Comparison of ENCODE assay signal across 18 cellular contexts in genomic region chr1:8350914-8351684, GRCh38. TPM values are rescaled to one million over a fixed set of nuclear protein-coding genes. Genes with fewer than 3 reads are reported as not detected.
DNase-seq lines count a peak whose midpoint lies in the region; ATAC-seq, FAIRE-seq and TF ChIP-seq lines count a peak whose summit lies in the region.
"Had no signal": no experiment of that assay in that cellular context is flagged by ENCODE, and none has a peak within 500 bp of the region (broad histone marks: within the 10 kb centered on the region; RNA-seq: fewer than 3 reads in every experiment).

No MANE protein-coding gene starts in this region.

- peak; percentile 4 for ATAC-seq in K562
- no peak for ATAC-seq in HepG2
- no peak for ATAC-seq in HG03039 (IDR thresholded peaks at IDR 0.05; ENCODE audit: unreplicated experiment)
- ATAC-seq in HG02884 (IDR thresholded peaks at IDR 0.05; ENCODE audit: unreplicated experiment), result no peak

- H3K4me1 Mint-ChIP-seq in activated naive CD4-positive, alpha-beta T cell treated with anti-CD3 and anti-CD28 coated beads, Interleukin-2, amount 10 ng/mL, durations not matched to agents 7 days and 5 days, result no peaks in the 10 kb centered on the region
- H3K4me1 Mint-ChIP-seq in activated naive CD4-positive, alpha-beta T cell treated with anti-CD3 and anti-CD28 coated beads for 36 hours (ENCODE audit: low read depth), result peaks cover 4% of the 10 kb centered on the region
- peaks cover 16% of the 10 kb centered on the region for H3K4me1 Mint-ChIP-seq in type B pancreatic cell (ENCODE audit: unreplicated experiment)

- peak; percentile 52 for TF ChIP-seq POLR2A in K562 (conservative IDR thresholded peaks at IDR 0.05)
- TF ChIP-seq POLR2A in HepG2 (IDR thresholded peaks at IDR 0.05; ENCODE audit: insufficient read depth in 1 of 2, low read depth in 2 of 2, low read length in 2 of 2), result peak in 1 of 2 experiments; percentile 34; a peak in 2 of 4 replicates
- TF ChIP-seq POLR2A in stomach (IDR thresholded peaks at IDR 0.05), result no peak

- peaks cover 23% of the 10 kb centered on the region for H3K36me3 Mint-ChIP-seq in activated naive CD4-positive, alpha-beta T cell treated with anti-CD3 and anti-CD28 coated beads, Interleukin-2, amount 10 ng/mL, durations not matched to agents 7 days and 5 days
- H3K36me3 Mint-ChIP-seq in activated naive CD4-positive, alpha-beta T cell treated with anti-CD3 and anti-CD28 coated beads for 36 hours (ENCODE audit: low read depth), result peaks cover 5% of the 10 kb centered on the region
- H3K36me3 Mint-ChIP-seq in type B pancreatic cell, result peaks cover 6% of the 10 kb centered on the region

- H3K27me3 ChIP-seq in K562 (ENCODE audit: control insufficient read depth in 2 of 2, insufficient read depth in 2 of 2, low read length in 2 of 2) (peaks cover 14 to 27% of the 10 kb centered on the region in 2 experiments), HepG2 (ENCODE audit: control insufficient read depth in 1 of 2, insufficient read depth in 2 of 2, low read length in 2 of 2) (peaks cover 0 to 13% of the 10 kb centered on the region in 2 experiments; a peak in 4 of 5 replicates), stomach (no peaks in the 10 kb centered on the region)
- H3K27me3 ChIP-seq: adrenal gland, colonic mucosa, Peyer's patch had no signal

- in situ Hi-C loops in K562 (cut with MboI) (no loop called here), HepG2 (cut with HindIII; ENCODE audit: extremely low pct_ligation_motif_present, low pct_unique_long_range_greater_than_20kb) (no loop called here)

- peaks cover 13% of the 10 kb centered on the region for H3K27me3 Mint-ChIP-seq in activated naive CD4-positive, alpha-beta T cell treated with anti-CD3 and anti-CD28 coated beads, Interleukin-2, amount 10 ng/mL, durations not matched to agents 7 days and 5 days
- H3K27me3 Mint-ChIP-seq in activated naive CD4-positive, alpha-beta T cell treated with anti-CD3 and anti-CD28 coated beads for 36 hours (ENCODE audit: low read depth), result no peaks in the 10 kb centered on the region
- H3K27me3 Mint-ChIP-seq in type B pancreatic cell, result no peaks in the 10 kb centered on the region

- TF ChIP-seq EP300 in K562 (IDR thresholded peaks at IDR 0.05; ENCODE audit: low read length) (no peak), HepG2 (IDR thresholded peaks at IDR 0.05; ENCODE audit: low read depth in 2 of 2, low read length in 2 of 2) (no peak), HepG2 (CRISPR knock-in tag; IDR thresholded peaks at IDR 0.05; ENCODE audit: borderline replicate concordance) (no peak), stomach (IDR thresholded peaks at IDR 0.05) (no peak)

- H3K27ac Mint-ChIP-seq in activated naive CD4-positive, alpha-beta T cell treated with anti-CD3 and anti-CD28 coated beads, Interleukin-2, amount 10 ng/mL, durations not matched to agents 7 days and 5 days, result peak overlapping the region; percentile 51
- no peak overlapping the region for H3K27ac Mint-ChIP-seq in activated naive CD4-positive, alpha-beta T cell treated with anti-CD3 and anti-CD28 coated beads for 36 hours
- H3K27ac Mint-ChIP-seq in type B pancreatic cell, result no peak overlapping the region
- H3K27ac Mint-ChIP-seq: activated T-cell treated with anti-CD3 and anti-CD28 coated beads, Interleukin-2, amount 50 U/mL, for 72 hours had no signal

- H3K79me2 ChIP-seq in K562 (ENCODE audit: control insufficient read depth, insufficient read depth, low read length) (no peaks in the 10 kb centered on the region), HepG2 (ENCODE audit: insufficient read depth, low read length) (no peaks in the 10 kb centered on the region)

- CTCF ChIA-PET in activated naive CD4-positive, alpha-beta T cell treated with anti-CD3 and anti-CD28 coated beads, Interleukin-2, amount 10 ng/mL, durations not matched to agents 7 days and 5 days (lab: Charles Lee), result interaction anchor here (1.0 to 3.2 kb wide), 9 partner anchors 11 to 375 kb away, joined by 3 to 36 read pairs (median 5); no protein-coding TSS in a partner anchor
- CTCF ChIA-PET in activated naive CD4-positive, alpha-beta T cell treated with anti-CD3 and anti-CD28 coated beads for 36 hours (lab: Charles Lee), result interaction anchor here (0.5 to 4.4 kb wide), 9 partner anchors 17 to 337 kb away, joined by 3 to 40 read pairs (median 3); no protein-coding TSS in a partner anchor
- CTCF ChIA-PET in K562 (lab: Yijun Ruan, JAX; ENCODE audit: low intra/inter-chr PET ratio), result interaction anchor here (0.6 to 5.0 kb wide), 5 partner anchors 321 to 376 kb away, joined by 3 to 35 read pairs (median 5); no protein-coding TSS in a partner anchor
- CTCF ChIA-PET in HepG2 (lab: Yijun Ruan, JAX; ENCODE audit: low intra/inter-chr PET ratio, low total read pairs), result interaction anchor here (1.2 to 4.4 kb wide), 3 partner anchors 376 to 390 kb away, joined by 4 to 39 read pairs (median 9); partner anchors contain the start of gene PARK7

- H3K4me3 Mint-ChIP-seq in activated naive CD4-positive, alpha-beta T cell treated with anti-CD3 and anti-CD28 coated beads, Interleukin-2, amount 10 ng/mL, durations not matched to agents 7 days and 5 days, result no peak overlapping the region
- no peak overlapping the region for H3K4me3 Mint-ChIP-seq in activated naive CD4-positive, alpha-beta T cell treated with anti-CD3 and anti-CD28 coated beads for 36 hours
- H3K4me3 Mint-ChIP-seq in type B pancreatic cell, result no peak overlapping the region
- H3K4me3 Mint-ChIP-seq: activated T-cell treated with anti-CD3 and anti-CD28 coated beads, Interleukin-2, amount 50 U/mL, for 72 hours had no signal

- no peak for TF ChIP-seq RAD21 in K562 (CRISPR knock-in tag; conservative IDR thresholded peaks at IDR 0.05 in 1 of 2, IDR thresholded peaks at IDR 0.05 in 1 of 2)
- no peak for TF ChIP-seq RAD21 in HepG2 (CRISPR knock-in tag; IDR thresholded peaks at IDR 0.05)

- intact Hi-C loops in activated naive CD4-positive, alpha-beta T cell treated with anti-CD3 and anti-CD28 coated beads for 36 hours (cut with micrococcal nuclease), result no loop called here
- intact Hi-C loops in K562 (cut with micrococcal nuclease) (no loop called here), HepG2 (cut with micrococcal nuclease; ENCODE audit: unreplicated experiment) (no loop called here), stomach (cut with DNase I; ENCODE audit: low total_unique reads) (no loop called here)

- no peaks in the 10 kb centered on the region for H3K9me3 Mint-ChIP-seq in activated naive CD4-positive, alpha-beta T cell treated with anti-CD3 and anti-CD28 coated beads, Interleukin-2, amount 10 ng/mL, durations not matched to agents 7 days and 5 days
- H3K9me3 Mint-ChIP-seq in activated naive CD4-positive, alpha-beta T cell treated with anti-CD3 and anti-CD28 coated beads for 36 hours, result no peaks in the 10 kb centered on the region
- H3K9me3 Mint-ChIP-seq in type B pancreatic cell, result no peaks in the 10 kb centered on the region
- H3K9me3 Mint-ChIP-seq: activated T-cell treated with anti-CD3 and anti-CD28 coated beads, Interleukin-2, amount 50 U/mL, for 72 hours had no signal

- BruUV-seq in K562 (replicated peaks; lab: Mats Ljungman, UMichigan) (no TSS peak), HepG2 (replicated peaks; lab: Mats Ljungman, UMichigan) (no TSS peak)

- peaks cover 3% of the 10 kb centered on the region for H3K9me1 ChIP-seq in K562 (ENCODE audit: control insufficient read depth, insufficient read depth, low read length)

- H3K27ac ChIP-seq in K562 (ENCODE audit: extremely low read depth, low read depth, low read length) (no peak overlapping the region), HepG2 (ENCODE audit: extremely low read length, insufficient read depth, low read length) (no peak overlapping the region), stomach (peak overlapping the region in 3 of 5 donors; percentile 31 to 80 (median 78))
- H3K27ac ChIP-seq: C4-2B, colonic mucosa had no signal

- H3K9me3 ChIP-seq in K562 (replicated peaks; ENCODE audit: control insufficient read depth, insufficient read depth, low read depth, low read length) (no peaks in the 10 kb centered on the region), HepG2 (ENCODE audit: low read length) (no peaks in the 10 kb centered on the region), stomach (no peaks in the 10 kb centered on the region)
- H3K9me3 ChIP-seq: adrenal gland, colonic mucosa, Peyer's patch had no signal

- peaks cover 26% of the 10 kb centered on the region; the same call in 1 of the 2 replicates for H4K20me1 ChIP-seq in K562 (replicated peaks; ENCODE audit: control insufficient read depth, insufficient read depth, low read length)
- H4K20me1 ChIP-seq in HepG2 (ENCODE audit: insufficient read depth, low read length), result peaks cover 6% of the 10 kb centered on the region; the same call in 1 of the 2 replicates

- FAIRE-seq in K562 (lab: Jason Lieb, UNC) (no peak), HepG2 (lab: Jason Lieb, UNC) (no peak)
- FAIRE-seq: GM18507 had no signal

- H2AFZ ChIP-seq in K562 (ENCODE audit: low read depth, low read length) (no peak overlapping the region), HepG2 (ENCODE audit: low read length) (no peak overlapping the region)

- 45% methylated on average over 23 of the region's 24 CpGs for WGBS in K562 (ENCODE audit: insufficient coverage, low coverage, missing lambda C conversion rate)
- WGBS in HepG2 (ENCODE audit: low lambda C conversion rate), result 91% methylated on average over 10 of the region's 24 CpGs
- WGBS in stomach, 5 donors, result 79 to 86% (median 85%) methylated on average over 22 to 24 of the region's 24 CpGs

- no peak overlapping the region for H3K4me3 ChIP-seq in K562
- no peak overlapping the region for H3K4me3 ChIP-seq in HepG2 (replicated peaks in 1 of 3; ENCODE audit: insufficient read depth in 1 of 3, low read depth in 2 of 3, low read length in 3 of 3)
- no peak overlapping the region for H3K4me3 ChIP-seq in stomach
- H3K4me3 ChIP-seq: adrenal gland, colonic mucosa, Peyer's patch had no signal

- H3K36me3 ChIP-seq in K562 (ENCODE audit: control insufficient read depth, insufficient read depth, low read length), result peaks cover 23% of the 10 kb centered on the region
- peaks cover 16 to 25% of the 10 kb centered on the region in 2 experiments for H3K36me3 ChIP-seq in HepG2 (replicated peaks in 1 of 2; ENCODE audit: control insufficient read depth in 1 of 2, insufficient read depth in 2 of 2, low read length in 2 of 2)
- peaks cover 24 to 39% (median 35%) of the 10 kb centered on the region in 4 donors for H3K36me3 ChIP-seq in stomach

- DNase-seq in activated naive CD4-positive, alpha-beta T cell treated with anti-CD3 and anti-CD28 coated beads, Interleukin-2, amount 10 ng/mL, durations not matched to agents 7 days and 5 days, result no peak
- no peak for DNase-seq in activated naive CD4-positive, alpha-beta T cell treated with anti-CD3 and anti-CD28 coated beads for 36 hours
- no peak for DNase-seq in K562 (ENCODE audit: extremely low read depth in 1 of 4, low spot score in 3 of 4)
- DNase-seq in HepG2 (ENCODE audit: low spot score), result no peak
- DNase-seq in stomach, result no peak
- DNase-seq in type B pancreatic cell (ENCODE audit: extremely low spot score, unreplicated experiment), result no peak
- DNase-seq: colonic mucosa, KG1, NCI-H1092 treated with DMSO at 0.1 percent for 48 hours, NCI-H2107, NCI-H774 had no signal

- H3K4me2 ChIP-seq in K562 (ENCODE audit: insufficient read depth, low read length) (no peak overlapping the region), HepG2 (ENCODE audit: low read depth, low read length) (no peak overlapping the region)

- POLR2A ChIA-PET in K562 (lab: Yijun Ruan, JAX), result interaction anchor here (0.6 to 1.0 kb wide), 2 partner anchors 119 to 673 kb away, joined by 3 to 5 read pairs; no protein-coding TSS in a partner anchor
- POLR2A ChIA-PET in HepG2 (lab: Yijun Ruan, JAX), result interaction anchor here (1.2 kb wide), 1 partner anchor 324 kb away, joined by 4 read pairs; no protein-coding TSS in a partner anchor

- TF ChIP-seq CTCF in K562 (IDR thresholded peaks at IDR 0.05 in 2 of 3, conservative IDR thresholded peaks at IDR 0.05 in 1 of 3; ENCODE audit: insufficient read depth in 2 of 3, low read depth in 1 of 3, low read length in 3 of 3) (no peak), HepG2 (CRISPR knock-in tag; IDR thresholded peaks at IDR 0.05) (no peak), stomach (IDR thresholded peaks at IDR 0.05) (no peak), type B pancreatic cell (conservative IDR thresholded peaks at IDR 0.05) (no peak)

- H3K4me1 ChIP-seq in K562 (replicated peaks in 1 of 2; ENCODE audit: control insufficient read depth in 2 of 2, insufficient read depth in 2 of 2, low read length in 2 of 2) (peaks cover 0 to 19% of the 10 kb centered on the region in 2 experiments; a peak in 2 of 5 replicates), HepG2 (ENCODE audit: insufficient read depth, low read length) (peaks cover 28% of the 10 kb centered on the region), stomach (peaks cover 9 to 64% (median 27%) of the 10 kb centered on the region in 4 donors)
- H3K4me1 ChIP-seq: colonic mucosa had no signal

- peak overlapping the region in 1 of 2 experiments; percentile 75; a peak in 2 of 4 replicates for H3K9ac ChIP-seq in K562 (ENCODE audit: insufficient read depth in 1 of 2, low read depth in 2 of 2, low read length in 2 of 2)
- H3K9ac ChIP-seq in HepG2 (ENCODE audit: insufficient read depth, low read depth, low read length), result no peak overlapping the region

RNA-seq across cellular contexts. Expression of gene SLC45A1, which starts 33.2 kb away (rescaled TPM):
- under 1 TPM; 0.52 to 0.74 TPM for total RNA-seq in activated naive CD4-positive, alpha-beta T cell treated with anti-CD3 and anti-CD28 coated beads for 36 hours
- not detected in 2 replicates for total RNA-seq in K562 (2011; cell fraction: chromatin; rRNA removed; ENCODE audit: low replicate concordance)
- total RNA-seq in K562 (2011; cell fraction: nucleolus; rRNA removed), result not detected in 2 replicates
- total RNA-seq in K562 (2011; cell fraction: nucleoplasm; rRNA removed), result not detected in 2 replicates
- total RNA-seq in K562 (2014; rRNA removed) (not detected in 2 replicates), K562 (2014; rRNA removed; fragmentation: Illumina TruSeq; extraction: Trizol) (not detected in 2 replicates), K562 (2015; rRNA removed; fragmentation: Illumina TruSeq; extraction: Trizol) (not detected in 2 replicates), K562 (2021) (not detected in 2 replicates), HepG2 (2016; rRNA removed; fragmentation: Illumina TruSeq; extraction: Trizol) (not detected in 2 replicates), stomach (1 to 10 TPM in 2 of 5 donors, not detected in 3; 2.4 to 3.0 TPM), type B pancreatic cell (ENCODE audit: low replicate concordance) (0.67 and 2.7 TPM in 2 replicates)
- polyA plus RNA-seq in K562 (2011; rRNA removed) (not detected in 2 replicates), K562 (2014; fragmentation: Illumina TruSeq; extraction: Trizol) (not detected in 2 replicates), K562 (2014; fragmentation: Nextera tagmentation; extraction: Ambion mirVana) (not detected), K562 (2014; rRNA removed) (not detected in 2 replicates), HepG2 (2011; rRNA removed) (0.05 TPM in 1 of 2 replicates, not detected in the other), stomach (1 to 10 TPM; 1.1 to 2.5 (median 1.6) TPM)
- polyA plus RNA-seq in K562 (2011; cell fraction: cytosol; rRNA removed), result not detected in 2 replicates
- polyA plus RNA-seq in K562 (2011; cell fraction: nucleus; rRNA removed), result not detected in 2 replicates
- polyA plus RNA-seq in K562 (2012), result not detected in 2 replicates
- polyA minus RNA-seq in K562 (2011; rRNA and poly(A)+ RNA removed), result not detected in 2 replicates
- not detected in 2 replicates for polyA minus RNA-seq in K562 (2011; cell fraction: cytosol; rRNA and poly(A)+ RNA removed)
- polyA minus RNA-seq in K562 (2011; cell fraction: nucleus; rRNA and poly(A)+ RNA removed), result not detected in 2 replicates
- total RNA-seq in HepG2 (2016; cell fraction: cytosol; rRNA removed; fragmentation: Illumina TruSeq; extraction: Trizol; ENCODE audit: low read depth), result not detected in 2 replicates
- not detected in 2 replicates for total RNA-seq in HepG2 (2016; cell fraction: insoluble cytoplasmic fraction; rRNA removed; fragmentation: Illumina TruSeq; extraction: Trizol)
- total RNA-seq in HepG2 (2016; cell fraction: membrane; rRNA removed; fragmentation: Illumina TruSeq; extraction: Trizol), result not detected in 2 replicates
- not detected in 2 replicates for total RNA-seq in HepG2 (2016; cell fraction: nucleus; rRNA removed; fragmentation: Illumina TruSeq; extraction: Trizol)
- polyA plus RNA-seq in HepG2 (2011; cell fraction: cytosol; rRNA removed), result 0.03 TPM in 1 of 2 replicates, not detected in the other
- polyA plus RNA-seq in HepG2 (2011; cell fraction: nucleus; rRNA removed), result 0.09 TPM in 1 of 2 replicates, not detected in the other
- not detected in 2 replicates for polyA plus RNA-seq in HepG2 (2012)
- not detected in 2 replicates for polyA plus RNA-seq in HepG2 (2016; cell fraction: cytosol; fragmentation: Illumina TruSeq; extraction: Trizol; ENCODE audit: low read depth)
- not detected in 2 replicates for polyA plus RNA-seq in HepG2 (2016; cell fraction: insoluble cytoplasmic fraction; fragmentation: Illumina TruSeq; extraction: Trizol; ENCODE audit: low read depth)
- polyA plus RNA-seq in HepG2 (2016; cell fraction: membrane; fragmentation: Illumina TruSeq; extraction: Trizol; ENCODE audit: low read depth), result not detected in 2 replicates
- not detected in 2 replicates for polyA plus RNA-seq in HepG2 (2016; cell fraction: nucleus; fragmentation: Illumina TruSeq; extraction: Trizol; ENCODE audit: insufficient read depth, low read depth)
- not detected in 2 replicates for polyA minus RNA-seq in HepG2 (2011; rRNA and poly(A)+ RNA removed; ENCODE audit: low replicate concordance)
- polyA minus RNA-seq in HepG2 (2011; cell fraction: cytosol; rRNA and poly(A)+ RNA removed), result not detected in 2 replicates
- polyA minus RNA-seq in HepG2 (2011; cell fraction: nucleus; rRNA and poly(A)+ RNA removed), result not detected in 2 replicates

Comparison
In these comparisons a context has a peak if more than half of its experiments do, and no peak if none do; other contexts are left out.
1. H3K27ac ChIP-seq: peak in stomach (3 of 5); none in K562 (single experiment) and HepG2 (single experiment).